21 cellular contexts compared by ENCODE assay signal in genomic region chr6:169678342-169678741, GRCh38.
"Had no signal": no experiment of that assay in that cellular context is flagged by ENCODE, and none has a peak within 500 bp of the region (broad histone marks: within the 10 kb centered on the region; RNA-seq: fewer than 3 reads in every experiment).

No MANE protein-coding gene starts in this region.

- ATAC-seq: effector memory CD8-positive, alpha-beta T cell; foreskin keratinocyte; gastroesophageal sphincter; heart left ventricle; lower lobe of right lung; mucosa of descending colon had no signal

- H3K27me3 ChIP-seq: dorsolateral prefrontal cortex, esophagus muscularis mucosa, foreskin keratinocyte, gastroesophageal sphincter, heart left ventricle, hepatocyte had no signal

- H3K27ac Mint-ChIP-seq: immature natural killer cell, mesothelial cell of epicardium had no signal

- H2AFZ ChIP-seq: hepatocyte had no signal

- H3K4me1 Mint-ChIP-seq: immature natural killer cell had no signal

- H3K27ac ChIP-seq: coronary artery, dorsolateral prefrontal cortex, esophagus muscularis mucosa, foreskin keratinocyte, gastroesophageal sphincter, heart left ventricle, hepatocyte, left ventricle myocardium inferior, lower lobe of right lung had no signal

- H3K4me1 ChIP-seq: foreskin keratinocyte, gastroesophageal sphincter, lower lobe of right lung had no signal

- H3K9me3 ChIP-seq: esophagus muscularis mucosa, gastroesophageal sphincter, lower lobe of right lung, mucosa of descending colon had no signal

- H3K4me3 Mint-ChIP-seq: effector memory CD8-positive, alpha-beta T cell; immature natural killer cell; mesothelial cell of epicardium; naive B cell had no signal

- H3K4me3 ChIP-seq: coronary artery, dorsolateral prefrontal cortex, esophagus muscularis mucosa, gastroesophageal sphincter, heart left ventricle, hepatocyte, left ventricle myocardium inferior, lower lobe of right lung, mucosa of descending colon had no signal

- H3K4me2 ChIP-seq: hepatocyte had no signal

- H3K9me3 Mint-ChIP-seq: effector memory CD8-positive, alpha-beta T cell; immature natural killer cell had no signal

- H3K36me3 ChIP-seq: lower lobe of right lung had no signal

- H3K27me3 Mint-ChIP-seq: effector memory CD8-positive, alpha-beta T cell; naive B cell had no signal

- DNase-seq: dermis blood vessel endothelial cell; effector CD4-positive, alpha-beta T cell; effector memory CD8-positive, alpha-beta T cell; foreskin keratinocyte; heart left ventricle; hypothalamus; immature natural killer cell; islet precursor cell; kidney; kidney glomerular epithelial cell; left ventricle myocardium inferior; lower lobe of right lung; mesenchymal stem cell; mucosa of descending colon; naive B cell had no signal
